ENCODE assay signal across 13 cellular contexts in genomic region chr7:22765609-22766008, GRCh38. TPM values are rescaled to one million over a fixed set of nuclear protein-coding genes. Genes with fewer than 3 reads are reported as not detected.
DNase-seq lines count a peak whose midpoint lies in the region; ATAC-seq and TF ChIP-seq lines count a peak whose summit lies in the region.
"Had no signal": no experiment of that assay in that cellular context is flagged by ENCODE, and none has a peak within 500 bp of the region (broad histone marks: within the 10 kb centered on the region; RNA-seq: fewer than 3 reads in every experiment).

No MANE protein-coding gene starts in this region.

- H3K36me3 ChIP-seq in ascending aorta = no peaks in the 10 kb centered on the region
- H3K36me3 ChIP-seq: neutrophil had no signal

- no peaks in the 10 kb centered on the region for H3K36me3 Mint-ChIP-seq in memory B cell

- no peaks in the 10 kb centered on the region for H3K9me3 Mint-ChIP-seq in memory B cell
- H3K9me3 Mint-ChIP-seq: activated naive CD8-positive, alpha-beta T cell treated with anti-CD3 and anti-CD28 coated beads, Interleukin-2, amount 50 U/mL, for 24 hours had no signal

- DNase-seq in memory B cell (ENCODE audit: low spot score in 2 of 2) (peak in 1 of 2 donors; percentile 26), ascending aorta (ENCODE audit: low spot score in 2 of 2) (no peak), NCI-H1694 (lab: John Stamatoyannopoulos, UW) (no peak), SK-N-DZ (ENCODE audit: low spot score) (no peak)
- DNase-seq in activated CD4-positive, alpha-beta T cell treated with anti-CD3 and anti-CD28 coated beads, Interleukin-2, amount 50 U/mL, for 1 hour = no peak
- DNase-seq: activated naive CD8-positive, alpha-beta T cell treated with anti-CD3 and anti-CD28 coated beads, Interleukin-2, amount 50 U/mL, for 24 hours; Caco-2; dorsolateral prefrontal cortex; NCI-H82 had no signal

- H3K27me3 ChIP-seq in ascending aorta = no peaks in the 10 kb centered on the region

- ATAC-seq in GM18909 (IDR thresholded peaks at IDR 0.05; ENCODE audit: poor library complexity, unreplicated experiment) (peak; percentile 80), GM21737 (IDR thresholded peaks at IDR 0.05; ENCODE audit: unreplicated experiment) (peak; percentile 72), HG03378 (IDR thresholded peaks at IDR 0.05; ENCODE audit: unreplicated experiment) (peak; percentile 76), memory B cell (ENCODE audit: low read depth) (peak; percentile 98)
- ATAC-seq: activated naive CD8-positive, alpha-beta T cell treated with anti-CD3 and anti-CD28 coated beads, Interleukin-2, amount 50 U/mL, for 24 hours had no signal

- no peaks in the 10 kb centered on the region for H3K27me3 Mint-ChIP-seq in memory B cell

- H3K27ac Mint-ChIP-seq in memory B cell = peak overlapping the region; percentile 22
- H3K27ac Mint-ChIP-seq: activated naive CD8-positive, alpha-beta T cell treated with anti-CD3 and anti-CD28 coated beads, Interleukin-2, amount 50 U/mL, for 24 hours had no signal

- H3K4me3 Mint-ChIP-seq in memory B cell = no peak overlapping the region
- H3K4me3 Mint-ChIP-seq: activated naive CD8-positive, alpha-beta T cell treated with anti-CD3 and anti-CD28 coated beads, Interleukin-2, amount 50 U/mL, for 24 hours had no signal

- H3K4me1 ChIP-seq in ascending aorta = no peaks in the 10 kb centered on the region
- H3K4me1 ChIP-seq: Caco-2 had no signal

- H3K9me3 ChIP-seq in ascending aorta = peaks cover 0 to 2% of the 10 kb centered on the region in 2 donors
- H3K9me3 ChIP-seq: Caco-2, neutrophil had no signal

- peaks cover 13% of the 10 kb centered on the region for H3K4me1 Mint-ChIP-seq in memory B cell

- TF ChIP-seq CTCF in ascending aorta (IDR thresholded peaks at IDR 0.05) = no peak

- H3K4me3 ChIP-seq in ascending aorta = no peak overlapping the region
- H3K4me3 ChIP-seq: dorsolateral prefrontal cortex had no signal

- H3K27ac ChIP-seq in ascending aorta = no peak overlapping the region
- H3K27ac ChIP-seq: dorsolateral prefrontal cortex, neutrophil had no signal

- intact Hi-C loops in ascending aorta (cut with DNase I) = no loop called here

RNA-seq across cellular contexts. Expression of gene IL6, which starts 38.6 kb away (rescaled TPM):
- 37.3 TPM for total RNA-seq in ascending aorta
- not detected in 2 replicates for polyA plus RNA-seq in SK-N-DZ (2014; cell fraction: cytosol; rRNA removed)
- polyA plus RNA-seq in SK-N-DZ (2014; cell fraction: nucleus; rRNA removed) = not detected in 2 replicates
- total RNA-seq: Caco-2 had no signal

RNA-seq across cellular contexts. Expression of gene TOMM7, which starts 57.0 kb away (rescaled TPM):
- total RNA-seq in ascending aorta = 65.1 TPM
- 108 TPM in 2 replicates for polyA plus RNA-seq in SK-N-DZ (2014; cell fraction: cytosol; rRNA removed)
- 94.8 and 174 TPM in 2 replicates for polyA plus RNA-seq in SK-N-DZ (2014; cell fraction: nucleus; rRNA removed)
